Comparison of ENCODE assay signal across 3 cellular contexts in genomic region chr10:20742737-20743136, GRCh38.
TF ChIP-seq lines count a peak whose summit lies in the region.

No MANE protein-coding gene starts in this region.

TF ChIP-seq in GM23338, 12 proteins besides CTCF, POLR2A, EP300 and RAD21 (continued from another document and continues in another):
- TF ChIP-seq, protein P1, sequence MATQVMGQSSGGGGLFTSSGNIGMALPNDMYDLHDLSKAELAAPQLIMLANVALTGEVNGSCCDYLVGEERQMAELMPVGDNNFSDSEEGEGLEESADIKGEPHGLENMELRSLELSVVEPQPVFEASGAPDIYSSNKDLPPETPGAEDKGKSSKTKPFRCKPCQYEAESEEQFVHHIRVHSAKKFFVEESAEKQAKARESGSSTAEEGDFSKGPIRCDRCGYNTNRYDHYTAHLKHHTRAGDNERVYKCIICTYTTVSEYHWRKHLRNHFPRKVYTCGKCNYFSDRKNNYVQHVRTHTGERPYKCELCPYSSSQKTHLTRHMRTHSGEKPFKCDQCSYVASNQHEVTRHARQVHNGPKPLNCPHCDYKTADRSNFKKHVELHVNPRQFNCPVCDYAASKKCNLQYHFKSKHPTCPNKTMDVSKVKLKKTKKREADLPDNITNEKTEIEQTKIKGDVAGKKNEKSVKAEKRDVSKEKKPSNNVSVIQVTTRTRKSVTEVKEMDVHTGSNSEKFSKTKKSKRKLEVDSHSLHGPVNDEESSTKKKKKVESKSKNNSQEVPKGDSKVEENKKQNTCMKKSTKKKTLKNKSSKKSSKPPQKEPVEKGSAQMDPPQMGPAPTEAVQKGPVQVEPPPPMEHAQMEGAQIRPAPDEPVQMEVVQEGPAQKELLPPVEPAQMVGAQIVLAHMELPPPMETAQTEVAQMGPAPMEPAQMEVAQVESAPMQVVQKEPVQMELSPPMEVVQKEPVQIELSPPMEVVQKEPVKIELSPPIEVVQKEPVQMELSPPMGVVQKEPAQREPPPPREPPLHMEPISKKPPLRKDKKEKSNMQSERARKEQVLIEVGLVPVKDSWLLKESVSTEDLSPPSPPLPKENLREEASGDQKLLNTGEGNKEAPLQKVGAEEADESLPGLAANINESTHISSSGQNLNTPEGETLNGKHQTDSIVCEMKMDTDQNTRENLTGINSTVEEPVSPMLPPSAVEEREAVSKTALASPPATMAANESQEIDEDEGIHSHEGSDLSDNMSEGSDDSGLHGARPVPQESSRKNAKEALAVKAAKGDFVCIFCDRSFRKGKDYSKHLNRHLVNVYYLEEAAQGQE (IDR thresholded peaks at IDR 0.05; ENCODE audit: unreplicated experiment) = no peak
- TF ChIP-seq EZH2phosphoT487 (IDR thresholded peaks at IDR 0.05; ENCODE audit: unreplicated experiment) = no peak
- TF ChIP-seq ZNF331 (CRISPR knock-in tag; IDR thresholded peaks at IDR 0.05; ENCODE audit: low read depth) = no peak
- no peak for TF ChIP-seq CREB1 (CRISPR knock-in tag; IDR thresholded peaks at IDR 0.05; ENCODE audit: low read depth)
- TF ChIP-seq, protein P2, sequence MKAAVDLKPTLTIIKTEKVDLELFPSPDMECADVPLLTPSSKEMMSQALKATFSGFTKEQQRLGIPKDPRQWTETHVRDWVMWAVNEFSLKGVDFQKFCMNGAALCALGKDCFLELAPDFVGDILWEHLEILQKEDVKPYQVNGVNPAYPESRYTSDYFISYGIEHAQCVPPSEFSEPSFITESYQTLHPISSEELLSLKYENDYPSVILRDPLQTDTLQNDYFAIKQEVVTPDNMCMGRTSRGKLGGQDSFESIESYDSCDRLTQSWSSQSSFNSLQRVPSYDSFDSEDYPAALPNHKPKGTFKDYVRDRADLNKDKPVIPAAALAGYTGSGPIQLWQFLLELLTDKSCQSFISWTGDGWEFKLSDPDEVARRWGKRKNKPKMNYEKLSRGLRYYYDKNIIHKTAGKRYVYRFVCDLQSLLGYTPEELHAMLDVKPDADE (IDR thresholded peaks at IDR 0.05) = no peak

TF ChIP-seq in K562, 482 proteins besides CTCF, POLR2A, EP300 and RAD21 (continued from another document):
- TF ChIP-seq, protein P3, sequence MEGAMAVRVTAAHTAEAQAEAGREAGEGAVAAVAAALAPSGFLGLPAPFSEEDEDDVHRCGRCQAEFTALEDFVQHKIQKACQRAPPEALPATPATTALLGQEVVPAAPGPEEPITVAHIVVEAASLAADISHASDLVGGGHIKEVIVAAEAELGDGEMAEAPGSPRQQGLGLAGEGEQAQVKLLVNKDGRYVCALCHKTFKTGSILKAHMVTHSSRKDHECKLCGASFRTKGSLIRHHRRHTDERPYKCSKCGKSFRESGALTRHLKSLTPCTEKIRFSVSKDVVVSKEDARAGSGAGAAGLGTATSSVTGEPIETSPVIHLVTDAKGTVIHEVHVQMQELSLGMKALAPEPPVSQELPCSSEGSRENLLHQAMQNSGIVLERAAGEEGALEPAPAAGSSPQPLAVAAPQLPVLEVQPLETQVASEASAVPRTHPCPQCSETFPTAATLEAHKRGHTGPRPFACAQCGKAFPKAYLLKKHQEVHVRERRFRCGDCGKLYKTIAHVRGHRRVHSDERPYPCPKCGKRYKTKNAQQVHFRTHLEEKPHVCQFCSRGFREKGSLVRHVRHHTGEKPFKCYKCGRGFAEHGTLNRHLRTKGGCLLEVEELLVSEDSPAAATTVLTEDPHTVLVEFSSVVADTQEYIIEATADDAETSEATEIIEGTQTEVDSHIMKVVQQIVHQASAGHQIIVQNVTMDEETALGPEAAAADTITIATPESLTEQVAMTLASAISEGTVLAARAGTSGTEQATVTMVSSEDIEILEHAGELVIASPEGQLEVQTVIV (CRISPR knock-in tag; IDR thresholded peaks at IDR 0.05; ENCODE audit: borderline replicate concordance) = no peak
- TF ChIP-seq ATF1 (CRISPR knock-in tag; IDR thresholded peaks at IDR 0.05) = no peak
- peak; percentile 37; the same call in 1 of the 2 replicates for TF ChIP-seq ATF1 (tag; IDR thresholded peaks at IDR 0.05)
- TF ChIP-seq CBX8 (IDR thresholded peaks at IDR 0.05; ENCODE audit: borderline replicate concordance, extremely low read depth, low read depth, low read length, poor library complexity, severe bottlenecking) = no peak
- no peak for TF ChIP-seq BACH1 (tag; IDR thresholded peaks at IDR 0.05)

TF ChIP-seq in HEK293T, 16 proteins besides CTCF, POLR2A, EP300 and RAD21 (continued from another document):
- TF ChIP-seq CTBP1 (IDR thresholded peaks at IDR 0.05; ENCODE audit: borderline replicate concordance) = no peak
- no peak for TF ChIP-seq SUZ12 (IDR thresholded peaks at IDR 0.05)
- TF ChIP-seq ZNF384 (IDR thresholded peaks at IDR 0.05) = no peak
- TF ChIP-seq, protein P4, sequence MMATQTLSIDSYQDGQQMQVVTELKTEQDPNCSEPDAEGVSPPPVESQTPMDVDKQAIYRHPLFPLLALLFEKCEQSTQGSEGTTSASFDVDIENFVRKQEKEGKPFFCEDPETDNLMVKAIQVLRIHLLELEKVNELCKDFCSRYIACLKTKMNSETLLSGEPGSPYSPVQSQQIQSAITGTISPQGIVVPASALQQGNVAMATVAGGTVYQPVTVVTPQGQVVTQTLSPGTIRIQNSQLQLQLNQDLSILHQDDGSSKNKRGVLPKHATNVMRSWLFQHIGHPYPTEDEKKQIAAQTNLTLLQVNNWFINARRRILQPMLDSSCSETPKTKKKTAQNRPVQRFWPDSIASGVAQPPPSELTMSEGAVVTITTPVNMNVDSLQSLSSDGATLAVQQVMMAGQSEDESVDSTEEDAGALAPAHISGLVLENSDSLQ (IDR thresholded peaks at IDR 0.05) = no peak
- TF ChIP-seq ELF4 (IDR thresholded peaks at IDR 0.05) = no peak
- no peak for TF ChIP-seq TARDBP (IDR thresholded peaks at IDR 0.05)
- TF ChIP-seq SP1 (IDR thresholded peaks at IDR 0.05) = no peak
- no peak for TF ChIP-seq HDGF (IDR thresholded peaks at IDR 0.05; ENCODE audit: borderline replicate concordance)
